13 cellular contexts compared by ENCODE assay signal in the genomic region with DNA sequence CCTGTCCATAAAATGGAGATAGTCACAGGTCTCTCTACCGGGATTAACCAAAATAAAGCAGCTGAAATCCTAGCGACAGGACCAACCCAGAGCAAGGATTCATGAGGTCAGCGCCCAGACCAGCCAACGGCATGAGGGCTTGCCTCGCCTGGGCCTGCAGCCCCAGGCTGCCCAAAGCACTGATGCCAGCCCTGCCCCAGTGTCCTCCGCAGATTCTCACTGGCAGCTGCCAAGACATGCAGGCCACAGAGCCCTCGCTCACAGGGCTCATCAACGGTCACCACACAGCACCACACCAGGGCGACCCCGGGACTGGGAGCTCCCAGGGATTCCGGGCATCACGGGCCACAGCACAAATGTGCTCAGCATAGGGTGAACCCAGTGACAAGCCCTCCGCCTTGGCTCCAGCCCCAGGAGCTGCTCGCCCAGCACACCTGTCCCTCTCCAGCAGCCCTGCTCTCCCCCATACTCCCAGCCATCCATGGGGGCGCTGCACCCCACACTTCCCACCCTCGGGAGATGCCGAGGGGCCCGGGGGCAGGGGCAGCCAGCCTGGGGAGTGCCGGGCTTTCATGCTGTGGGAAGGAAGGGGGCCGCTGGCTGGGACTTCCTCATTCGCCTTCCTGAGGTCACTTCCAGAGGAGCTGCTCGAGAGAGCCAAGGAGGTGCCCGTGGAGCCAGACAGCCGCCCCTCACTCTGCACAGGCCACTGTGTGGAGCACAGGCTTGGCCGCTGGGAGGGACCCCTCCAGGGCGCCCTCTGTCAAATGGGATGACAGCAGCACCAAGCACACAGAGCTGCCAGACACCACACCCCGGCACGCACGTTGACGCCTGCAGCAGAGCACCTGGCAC. TPM values are rescaled to one million over a fixed set of nuclear protein-coding genes. Genes with fewer than 3 reads are reported as not detected.
DNase-seq lines count a peak whose midpoint lies in the region; ATAC-seq and TF ChIP-seq lines count a peak whose summit lies in the region.
"Had no signal": no experiment of that assay in that cellular context is flagged by ENCODE, and none has a peak within 500 bp of the region (broad histone marks: within the 10 kb centered on the region; RNA-seq: fewer than 3 reads in every experiment).

No MANE protein-coding gene starts in this region.

- H3K4me1 ChIP-seq in adrenal gland (replicated peaks in 1 of 2) (peaks cover 23 to 25% of the 10 kb centered on the region in 2 donors), ovary (ENCODE audit: insufficient read depth) (peaks cover 24% of the 10 kb centered on the region), Karpas-422 (ENCODE audit: low read length) (no peaks in the 10 kb centered on the region)

- no peak for TF ChIP-seq CTCF in adrenal gland (IDR thresholded peaks at IDR 0.05)
- TF ChIP-seq CTCF in ovary (IDR thresholded peaks at IDR 0.05), result no peak

- TF ChIP-seq EP300 in ovary (IDR thresholded peaks at IDR 0.05), result no peak

- H3K4me3 ChIP-seq in adrenal gland (no peak overlapping the region), ovary (no peak overlapping the region), Karpas-422 (ENCODE audit: low read length) (no peak overlapping the region)

- no peak overlapping the region for H2AFZ ChIP-seq in Karpas-422 (ENCODE audit: low read length)

- H3K27me3 ChIP-seq in adrenal gland (no peaks in the 10 kb centered on the region), ovary (no peaks in the 10 kb centered on the region), Karpas-422 (ENCODE audit: low read length) (no peaks in the 10 kb centered on the region)

- H3K4me2 ChIP-seq in Karpas-422 (ENCODE audit: low read depth, low read length, poor library complexity, severe bottlenecking), result no peak overlapping the region

- no peaks in the 10 kb centered on the region for H3K9me2 ChIP-seq in Karpas-422 (replicated peaks; ENCODE audit: insufficient read depth, low read length)

- intact Hi-C loops in Right ventricle myocardium superior (cut with DNase I), result no loop called here
- intact Hi-C loops in cardiac septum (cut with DNase I), result no loop called here
- intact Hi-C loops in adrenal gland (cut with DNase I), result no loop called here
- intact Hi-C loops in ovary (cut with DNase I), result no loop called here

- H3K9ac ChIP-seq in Karpas-422 (ENCODE audit: low read length), result no peak overlapping the region

- peaks cover 38% of the 10 kb centered on the region; the same call in 1 of the 2 replicates for H4K20me1 ChIP-seq in Karpas-422 (ENCODE audit: insufficient read depth, low read depth, low read length)

- peaks cover 0 to 39% of the 10 kb centered on the region in 2 donors for H3K36me3 ChIP-seq in adrenal gland (replicated peaks in 1 of 2)
- H3K36me3 ChIP-seq in ovary, result no peaks in the 10 kb centered on the region
- H3K36me3 ChIP-seq in Karpas-422 (ENCODE audit: insufficient read depth, low read length), result peaks cover 8% of the 10 kb centered on the region

- H3K9me3 ChIP-seq in adrenal gland (replicated peaks in 1 of 3), result no peaks in the 10 kb centered on the region
- H3K9me3 ChIP-seq in ovary, result no peaks in the 10 kb centered on the region
- H3K9me3 ChIP-seq in Karpas-422 (ENCODE audit: low read length), result no peaks in the 10 kb centered on the region

- WGBS in adrenal gland, 4 donors, result 80 to 91% (median 81%) methylated on average over 10 to 30 of the region's 30 CpGs
- WGBS in ovary, 3 donors, result 75 to 83% (median 81%) methylated on average over 27 to 30 of the region's 30 CpGs

- no peak for ATAC-seq in Right ventricle myocardium superior (ENCODE audit: poor library complexity)
- no peak for ATAC-seq in GM18873 (IDR thresholded peaks at IDR 0.05; ENCODE audit: low FRiP score, unreplicated experiment)
- ATAC-seq in GM21423 (IDR thresholded peaks at IDR 0.05; ENCODE audit: unreplicated experiment), result no peak

- TF ChIP-seq POLR2A in adrenal gland (IDR thresholded peaks at IDR 0.05) (no peak), ovary (IDR thresholded peaks at IDR 0.05) (no peak)

- H3K79me2 ChIP-seq in Karpas-422 (ENCODE audit: low read length), result peaks cover 71% of the 10 kb centered on the region

- peak; percentile 44 for DNase-seq in Right ventricle myocardium superior
- no peak for DNase-seq in cardiac septum (ENCODE audit: low spot score)
- DNase-seq in adrenal gland, result no peak
- DNase-seq in myocyte (ENCODE audit: low read depth), result peak; percentile 86
- DNase-seq in ovary, result no peak
- DNase-seq in Karpas-422, result no peak
- DNase-seq: activated T-cell treated with anti-CD3 and anti-CD28 coated beads, Interleukin-2, amount 50 U/mL, for 4 hours; EL; NCI-H1436 treated with DMSO at 0.1 percent for 48 hours; occipital lobe; SIG-M5 had no signal

- peak overlapping the region in 3 of 5 donors; percentile 64 to 89 (median 73) for H3K27ac ChIP-seq in adrenal gland
- H3K27ac ChIP-seq in ovary, result peak overlapping the region in 1 of 2 donors; percentile 74
- H3K27ac ChIP-seq in Karpas-422 (ENCODE audit: low read length), result no peak overlapping the region

RNA-seq across cellular contexts. Expression of gene RAB35, which starts 14.1 kb away (rescaled TPM):
- total RNA-seq in Right ventricle myocardium superior (23.6 TPM), cardiac septum (33.0 TPM), adrenal gland (10 to 100 TPM; 18.1 to 49.5 (median 31.8) TPM), myocyte (18.9 and 20.8 TPM in 2 replicates), ovary (10 to 100 TPM; 14.1 to 48.5 (median 39.3) TPM)
- polyA plus RNA-seq in adrenal gland (10 to 100 TPM; 13.5 to 30.6 (median 20.5) TPM), ovary (10 to 100 TPM; 33.0 to 40.0 TPM)
- 31.0 TPM for polyA plus RNA-seq in myocyte (2012)
- total RNA-seq in Karpas-422 (2014; rRNA removed; shearing (Covaris generic); ENCODE audit: low replicate concordance), result 18.9 and 29.4 TPM in 2 replicates

Comparison
In these comparisons a context has a peak if more than half of its experiments do, and no peak if none do; other contexts are left out.
1. DNase-seq: peak in Right ventricle myocardium superior (single experiment) and myocyte (single experiment); none in cardiac septum (single experiment), adrenal gland (0 of 7), ovary (0 of 5) and Karpas-422 (single experiment).